In the genomic region with DNA sequence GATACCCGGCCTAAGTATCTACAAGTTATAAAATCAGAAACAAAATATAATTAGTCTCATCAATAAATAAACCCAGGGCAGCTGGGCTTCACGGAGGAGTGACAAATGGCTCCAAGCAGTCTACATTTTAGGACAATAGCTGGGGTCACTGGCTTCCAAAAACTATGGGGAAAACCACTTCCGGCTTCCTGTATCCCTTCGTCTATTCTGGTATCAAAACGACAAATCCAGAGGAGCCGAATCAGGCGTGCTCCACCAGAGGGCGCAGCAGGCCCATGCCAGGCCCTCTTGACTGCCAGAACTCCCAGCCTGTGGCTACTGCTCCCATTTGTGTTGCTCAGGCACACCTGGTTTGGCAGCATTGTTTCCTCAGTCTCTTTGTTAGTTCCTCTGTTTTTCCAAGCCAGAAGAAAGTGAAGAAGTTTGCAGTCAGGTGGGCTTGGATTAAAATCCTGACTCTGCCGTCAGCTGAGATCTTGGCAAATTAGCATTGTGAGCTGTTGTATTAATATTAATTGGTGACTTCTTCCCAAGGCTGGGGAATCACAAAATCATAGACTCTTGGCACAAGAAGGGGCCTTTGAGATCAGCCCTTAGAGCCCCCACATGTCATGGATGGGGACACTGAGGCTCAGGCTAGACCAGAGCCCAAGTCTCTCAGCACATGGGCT, we compare ENCODE assay signal across 8 cellular contexts. TPM values are rescaled to one million over a fixed set of nuclear protein-coding genes. Genes with fewer than 3 reads are reported as not detected.
DNase-seq lines count a peak whose midpoint lies in the region; ATAC-seq, FAIRE-seq and TF ChIP-seq lines count a peak whose summit lies in the region.

No MANE protein-coding gene starts in this region.

- no peaks in the 10 kb centered on the region for H3K27me3 Mint-ChIP-seq in activated CD4-positive, alpha-beta memory T cell treated with anti-CD3 and anti-CD28 coated beads for 36 hours

- H3K9me3 Mint-ChIP-seq in activated CD4-positive, alpha-beta memory T cell treated with anti-CD3 and anti-CD28 coated beads for 36 hours, result no peaks in the 10 kb centered on the region

- H3K4me3 Mint-ChIP-seq in activated CD4-positive, alpha-beta memory T cell treated with anti-CD3 and anti-CD28 coated beads for 36 hours, result no peak overlapping the region

- no peak for FAIRE-seq in D721Med (lab: Jason Lieb, UNC)

- CTCF ChIA-PET in activated CD4-positive, alpha-beta memory T cell treated with anti-CD3 and anti-CD28 coated beads for 36 hours (lab: Charles Lee), result interaction anchor here (0.6 to 5.0 kb wide), 35 partner anchors 9 to 330 kb away, joined by 3 to 44 read pairs (median 4); a partner anchor contains a TSS

- peak; percentile 91 for TF ChIP-seq CTCF in D721Med (IDR thresholded peaks at IDR 0.05; ENCODE audit: insufficient read depth, missing control alignments)

- DNase-seq in D721Med (ENCODE audit: insufficient read length, low spot score) (peak; percentile 63), NCI-H748 treated with DMSO at 0.1 percent for 48 hours (lab: John Stamatoyannopoulos, UW) (peak; percentile 86), medulla oblongata (ENCODE audit: extremely low spot score) (peak; percentile 95)
- DNase-seq in activated CD4-positive, alpha-beta memory T cell treated with anti-CD3 and anti-CD28 coated beads for 36 hours, result peak; percentile 84
- DNase-seq in effector CD8-positive, alpha-beta T cell (lab: John Stamatoyannopoulos, UW), result peak; percentile 47
- peak; percentile 31 to 46 (median 32) for DNase-seq in stimulated activated CD4-positive, alpha-beta T cell treated with anti-CD3 and anti-CD28 coated beads, TNF-alpha, amount 100 ng/mL, for 4 hours (ENCODE audit: low read depth in 3 of 3)

- intact Hi-C loops in activated CD4-positive, alpha-beta memory T cell treated with anti-CD3 and anti-CD28 coated beads for 36 hours (cut with micrococcal nuclease), result loop anchor here (5.0 kb wide), 2 partner anchors 64 to 189 kb away; no protein-coding TSS in a partner anchor

- peaks cover 5% of the 10 kb centered on the region for H3K4me1 Mint-ChIP-seq in activated CD4-positive, alpha-beta memory T cell treated with anti-CD3 and anti-CD28 coated beads for 36 hours (ENCODE audit: low read depth)

- no peaks in the 10 kb centered on the region for H3K36me3 Mint-ChIP-seq in activated CD4-positive, alpha-beta memory T cell treated with anti-CD3 and anti-CD28 coated beads for 36 hours

- POLR2A ChIA-PET in activated CD4-positive, alpha-beta memory T cell treated with anti-CD3 and anti-CD28 coated beads for 36 hours (lab: Charles Lee), result interaction anchor here (1.3 kb wide), 1 partner anchor 11 kb away, joined by 4 read pairs; a partner anchor contains a TSS

- ATAC-seq in HG03342 (IDR thresholded peaks at IDR 0.05; ENCODE audit: unreplicated experiment) (peak; percentile 61), GM21576 (IDR thresholded peaks at IDR 0.05; ENCODE audit: unreplicated experiment) (no peak)

- no peak overlapping the region for H3K27ac Mint-ChIP-seq in activated CD4-positive, alpha-beta memory T cell treated with anti-CD3 and anti-CD28 coated beads for 36 hours

RNA-seq across cellular contexts. Expression of a gene that starts 11.6 kb away (rescaled TPM):
- total RNA-seq in activated CD4-positive, alpha-beta memory T cell treated with anti-CD3 and anti-CD28 coated beads for 36 hours, result 10 to 100 TPM; 58.2 to 58.5 TPM

RNA-seq across cellular contexts. Expression of a gene that starts 54.7 kb away (rescaled TPM):
- 1 to 10 TPM; 2.6 to 2.9 TPM for total RNA-seq in activated CD4-positive, alpha-beta memory T cell treated with anti-CD3 and anti-CD28 coated beads for 36 hours

Comparison
In these comparisons a context has a peak if more than half of its experiments do, and no peak if none do; other contexts are left out.
1. DNase-seq: peak in every context shown above with its lines; median percentile 95 in medulla oblongata; 86 in NCI-H748 treated with DMSO at 0.1 percent for 48 hours; 84 in activated CD4-positive, alpha-beta memory T cell treated with anti-CD3 and anti-CD28 coated beads for 36 hours; 63 in D721Med; 47 in effector CD8-positive, alpha-beta T cell; 32 in stimulated activated CD4-positive, alpha-beta T cell treated with anti-CD3 and anti-CD28 coated beads, TNF-alpha, amount 100 ng/mL, for 4 hours.